27 cellular contexts compared by ENCODE assay signal in genomic region chr2:199868431-199869226, GRCh38.
"Had no signal": no experiment of that assay in that cellular context is flagged by ENCODE, and none has a peak within 500 bp of the region (broad histone marks: within the 10 kb centered on the region; RNA-seq: fewer than 3 reads in every experiment).

No MANE protein-coding gene starts in this region.

- H3K79me2 ChIP-seq: parathyroid adenoma had no signal

- H3K4me1 ChIP-seq: body of pancreas, esophagus squamous epithelium, parathyroid adenoma, right atrium auricular region, spleen had no signal

- H2AFZ ChIP-seq: parathyroid adenoma had no signal

- H3K4me3 Mint-ChIP-seq: activated naive CD8-positive, alpha-beta T cell; immature natural killer cell; mesothelial cell of epicardium; naive thymus-derived CD8-positive, alpha-beta T cell; neural crest cell had no signal

- H3K9me3 ChIP-seq: body of pancreas, thoracic aorta had no signal

- H3K27ac ChIP-seq: body of pancreas, epithelial cell of prostate, esophagus squamous epithelium, parathyroid adenoma, right atrium auricular region, spleen, thoracic aorta had no signal

- H3K9me3 Mint-ChIP-seq: immature natural killer cell, mesothelial cell of epicardium, neural crest cell had no signal

- DNase-seq: activated CD4-positive, alpha-beta T cell treated with anti-CD3 and anti-CD28 coated beads for 4 hours; activated CD4-positive, alpha-beta T cell treated with anti-CD3 and anti-CD28 coated beads, Interleukin-2, amount 50 U/mL, for 4 hours; activated effector memory CD4-positive, alpha-beta T cell treated with Interleukin-2 at 50 U/mL for 16 hours; activated naive CD4-positive, alpha-beta T cell treated with Interleukin-2 at 50 U/mL for 16 hours; anterior cingulate cortex; body of pancreas; dermis blood vessel endothelial cell; effector CD4-positive, alpha-beta T cell; esophagus squamous epithelium; glutamatergic neuron; immature natural killer cell; kidney; left colon; mammary epithelial cell; naive thymus-derived CD8-positive, alpha-beta T cell; occipital lobe; spleen; stimulated activated CD4-positive, alpha-beta T cell treated with anti-CD3 and anti-CD28 coated beads, Interleukin-4, amount 100 ng/mL, for 1 hour; stimulated activated naive CD8-positive, alpha-beta T cell treated with anti-CD3 and anti-CD28 coated beads, Interleukin-15, Interleukin-2, amounts not matched to agents 100 U/mL and 50 U/mL, for 24 hours; trophoblast cell had no signal

- H3K9ac ChIP-seq: parathyroid adenoma had no signal

- H3K27me3 ChIP-seq: body of pancreas, right atrium auricular region, spleen had no signal

- ATAC-seq: body of pancreas; left colon; naive thymus-derived CD8-positive, alpha-beta T cell; stimulated activated naive CD8-positive, alpha-beta T cell treated with anti-CD3 and anti-CD28 coated beads, Interleukin-15, Interleukin-2, amounts not matched to agents 100 U/mL and 50 U/mL, for 24 hours had no signal

- H3K4me3 ChIP-seq: body of pancreas, esophagus squamous epithelium, right atrium auricular region, spleen, thoracic aorta had no signal

- H3K36me3 ChIP-seq: esophagus squamous epithelium, right atrium auricular region, spleen, thoracic aorta had no signal

- H3K27ac Mint-ChIP-seq: activated naive CD8-positive, alpha-beta T cell; immature natural killer cell; mesothelial cell of epicardium; naive thymus-derived CD8-positive, alpha-beta T cell had no signal

- H3K36me3 Mint-ChIP-seq: activated naive CD8-positive, alpha-beta T cell; mesothelial cell of epicardium; naive thymus-derived CD8-positive, alpha-beta T cell had no signal

- H3K4me1 Mint-ChIP-seq: immature natural killer cell; naive thymus-derived CD8-positive, alpha-beta T cell had no signal
